In the genomic region with DNA sequence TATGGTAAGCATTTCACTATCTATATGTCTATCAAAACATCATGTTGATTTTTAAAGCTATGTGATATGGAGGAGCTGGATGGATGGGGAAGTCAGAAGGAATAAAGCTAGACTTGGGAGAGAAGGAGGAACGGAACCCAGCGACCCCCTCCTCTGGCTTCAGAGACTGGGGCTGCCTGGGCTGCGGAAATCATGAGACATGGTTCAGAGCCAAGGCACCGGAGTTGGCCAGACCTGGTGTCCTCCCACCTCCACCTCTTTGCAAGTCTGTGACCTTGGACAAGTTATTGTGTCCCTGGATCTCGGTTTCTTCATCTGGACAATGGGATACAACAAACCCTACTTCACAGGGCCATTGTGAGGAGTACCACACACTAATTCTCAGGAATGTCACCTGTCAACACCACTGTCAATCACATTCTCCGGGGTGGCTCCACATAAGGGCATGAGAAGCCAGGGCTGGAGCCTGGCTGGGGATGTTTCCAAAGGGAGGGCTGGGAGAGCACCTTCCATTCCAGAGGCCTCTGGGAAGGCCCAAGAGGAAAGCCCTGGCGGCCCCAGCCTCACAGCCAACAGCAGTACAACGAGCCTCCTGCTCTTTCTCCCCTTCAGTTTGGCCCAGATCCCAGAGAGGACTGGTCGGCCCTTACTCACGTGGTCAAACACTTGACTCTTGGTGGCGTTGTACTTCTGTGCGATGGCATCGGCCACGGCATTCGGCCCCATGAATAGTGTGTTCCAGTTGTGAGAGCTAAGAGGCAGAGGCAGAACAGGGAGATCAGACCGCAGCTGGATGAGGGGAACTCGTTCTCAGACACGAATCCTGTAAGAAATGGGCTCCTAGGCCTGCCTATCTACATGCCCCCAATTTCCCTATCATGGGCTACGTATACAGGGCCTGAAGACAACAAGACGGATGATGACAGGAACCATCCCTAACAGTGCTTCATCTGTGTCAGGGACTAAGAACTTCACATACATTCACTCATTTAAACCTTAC, we compare ENCODE assay signal across 26 cellular contexts. TPM values are rescaled to one million over a fixed set of nuclear protein-coding genes. Genes with fewer than 3 reads are reported as not detected.
DNase-seq lines count a peak whose midpoint lies in the region; ATAC-seq, FAIRE-seq and TF ChIP-seq lines count a peak whose summit lies in the region.
"Had no signal": no experiment of that assay in that cellular context is flagged by ENCODE, and none has a peak within 500 bp of the region (broad histone marks: within the 10 kb centered on the region; RNA-seq: fewer than 3 reads in every experiment).

No MANE protein-coding gene starts in this region.

- peak; percentile 18 for FAIRE-seq in bronchial epithelial cell (lab: Jason Lieb, UNC)
- FAIRE-seq: A204.1, GM12878, GM12892, GM18507 had no signal

- no peaks in the 10 kb centered on the region for H3K79me2 ChIP-seq in osteoblast (ENCODE audit: insufficient read depth, low read length)

- no peak overlapping the region for H3K4me3 Mint-ChIP-seq in natural killer cell treated with Interleukin-12 subunit alpha and Interleukin-12 subunit beta and Interleukin-15 and Interleukin-18, amount 100 ng/mL, for 72 hours
- H3K4me3 Mint-ChIP-seq in natural killer cell: no peak overlapping the region
- H3K4me3 Mint-ChIP-seq: CD4-positive, CD25-positive, alpha-beta regulatory T cell; CD8-positive, alpha-beta memory T cell had no signal

- no peaks in the 10 kb centered on the region for H3K4me1 Mint-ChIP-seq in natural killer cell treated with Interleukin-12 subunit alpha and Interleukin-12 subunit beta and Interleukin-15 and Interleukin-18, amount 100 ng/mL, for 72 hours (ENCODE audit: low read depth in 2 of 2)
- H3K4me1 Mint-ChIP-seq in natural killer cell: no peaks in the 10 kb centered on the region
- H3K4me1 Mint-ChIP-seq: CD4-positive, alpha-beta memory T cell; CD8-positive, alpha-beta memory T cell had no signal

- no peak for TF ChIP-seq CTCF in natural killer cell (IDR thresholded peaks at IDR 0.05)
- TF ChIP-seq CTCF in bronchial epithelial cell (IDR thresholded peaks at IDR 0.05; ENCODE audit: insufficient read depth, low read length, severe bottlenecking): no peak
- no peak for TF ChIP-seq CTCF in osteoblast (IDR thresholded peaks at IDR 0.05; ENCODE audit: extremely low read depth, low read depth, low read length)

- peaks cover 20% of the 10 kb centered on the region for H3K36me3 ChIP-seq in bronchial epithelial cell (ENCODE audit: control insufficient read depth, insufficient read depth, low read length)
- H3K36me3 ChIP-seq in osteoblast (ENCODE audit: insufficient read depth, low read length): peaks cover 56% of the 10 kb centered on the region

- no peaks in the 10 kb centered on the region for H3K27me3 Mint-ChIP-seq in natural killer cell treated with Interleukin-12 subunit alpha and Interleukin-12 subunit beta and Interleukin-15 and Interleukin-18, amount 100 ng/mL, for 72 hours
- H3K27me3 Mint-ChIP-seq in natural killer cell (ENCODE audit: low read depth in 2 of 2): no peaks in the 10 kb centered on the region
- H3K27me3 Mint-ChIP-seq: CD4-positive, alpha-beta memory T cell; CD4-positive, CD25-positive, alpha-beta regulatory T cell; CD8-positive, alpha-beta memory T cell had no signal

- H3K27me3 ChIP-seq in bronchial epithelial cell (ENCODE audit: control insufficient read depth, insufficient read depth, low read length) (no peaks in the 10 kb centered on the region), osteoblast (ENCODE audit: insufficient read depth, low read length) (no peaks in the 10 kb centered on the region)
- H3K27me3 ChIP-seq: BE2C, BLaER1 had no signal

- H3K4me1 ChIP-seq in osteoblast (ENCODE audit: insufficient read depth, low read length): no peaks in the 10 kb centered on the region
- H3K4me1 ChIP-seq: BE2C had no signal

- H3K36me3 Mint-ChIP-seq in natural killer cell treated with Interleukin-12 subunit alpha and Interleukin-12 subunit beta and Interleukin-15 and Interleukin-18, amount 100 ng/mL, for 72 hours: peaks cover 10% of the 10 kb centered on the region
- peaks cover 17% of the 10 kb centered on the region for H3K36me3 Mint-ChIP-seq in natural killer cell

- intact Hi-C loops in natural killer cell (cut with micrococcal nuclease): no loop called here

- no peak overlapping the region for H3K27ac Mint-ChIP-seq in natural killer cell treated with Interleukin-12 subunit alpha and Interleukin-12 subunit beta and Interleukin-15 and Interleukin-18, amount 100 ng/mL, for 72 hours
- H3K27ac Mint-ChIP-seq in natural killer cell: no peak overlapping the region
- H3K27ac Mint-ChIP-seq: CD8-positive, alpha-beta memory T cell had no signal

- no peak overlapping the region for H2AFZ ChIP-seq in osteoblast (ENCODE audit: low read length)

- ATAC-seq in natural killer cell treated with Interleukin-12 subunit alpha and Interleukin-12 subunit beta and Interleukin-15 and Interleukin-18, amount 100 ng/mL, for 72 hours: no peak
- ATAC-seq in natural killer cell (no peak), HG03025 (IDR thresholded peaks at IDR 0.05; ENCODE audit: low FRiP score, unreplicated experiment) (no peak)
- ATAC-seq: GM12878 had no signal

- H4K20me1 ChIP-seq in osteoblast (ENCODE audit: insufficient read depth, low read length): no peaks in the 10 kb centered on the region
- H4K20me1 ChIP-seq: BLaER1 had no signal

- H3K4me2 ChIP-seq in osteoblast (ENCODE audit: insufficient read depth, low read length): no peak overlapping the region
- H3K4me2 ChIP-seq: BLaER1 had no signal

- H3K4me3 ChIP-seq in bronchial epithelial cell (ENCODE audit: low read depth, low read length) (no peak overlapping the region), osteoblast (ENCODE audit: insufficient read depth, low read length) (no peak overlapping the region)
- H3K4me3 ChIP-seq: BLaER1, GM12878 had no signal

- peak; percentile 55 for DNase-seq in natural killer cell treated with Interleukin-12 subunit alpha and Interleukin-12 subunit beta and Interleukin-15 and Interleukin-18, amount 100 ng/mL, for 72 hours (ENCODE audit: low spot score)
- DNase-seq in natural killer cell: no peak
- DNase-seq in bronchial epithelial cell (ENCODE audit: low read depth): no peak
- peak; percentile 56 for DNase-seq in osteoblast (ENCODE audit: insufficient read length, low spot score, missing footprints)
- DNase-seq in kidney tubule cell (ENCODE audit: low spot score): no peak
- DNase-seq: 8988T; ACHN; BE2C; C1 segment of cervical spinal cord; CD4-positive, alpha-beta memory T cell; CD4-positive, CD25-positive, alpha-beta regulatory T cell; CD8-positive, alpha-beta memory T cell; COR-L47; DMS 273 treated with DMSO at 0.1 percent for 48 hours; DMS153; DMS53; DMS79; DND-41; EL; GDM1 had no signal

- no peaks in the 10 kb centered on the region for H3K9me3 Mint-ChIP-seq in natural killer cell treated with Interleukin-12 subunit alpha and Interleukin-12 subunit beta and Interleukin-15 and Interleukin-18, amount 100 ng/mL, for 72 hours
- no peaks in the 10 kb centered on the region for H3K9me3 Mint-ChIP-seq in natural killer cell
- H3K9me3 Mint-ChIP-seq: CD4-positive, alpha-beta memory T cell; CD4-positive, CD25-positive, alpha-beta regulatory T cell; CD8-positive, alpha-beta memory T cell had no signal

- H3K9me3 ChIP-seq in osteoblast (ENCODE audit: low read depth, low read length): no peaks in the 10 kb centered on the region
- H3K9me3 ChIP-seq: BE2C, BLaER1 had no signal

- no peak overlapping the region for H3K27ac ChIP-seq in osteoblast (ENCODE audit: low read depth, low read length)
- H3K27ac ChIP-seq: BLaER1 had no signal

RNA-seq across cellular contexts. Expression of gene RBM19, which starts 20.7 kb away (rescaled TPM):
- total RNA-seq in natural killer cell treated with Interleukin-12 subunit alpha and Interleukin-12 subunit beta and Interleukin-15 and Interleukin-18, amount 100 ng/mL, for 72 hours: 10 to 100 TPM; 46.9 to 77.8 TPM
- 10 to 100 TPM; 49.9 to 70.6 (median 60.9) TPM for total RNA-seq in natural killer cell
- 14.0 and 19.0 TPM in 2 replicates for total RNA-seq in bronchial epithelial cell
- 21.2 and 27.5 TPM in 2 replicates for total RNA-seq in osteoblast

Comparison
In these comparisons a context has a peak if more than half of its experiments do, and no peak if none do; other contexts are left out.
1. DNase-seq: peak in natural killer cell treated with Interleukin-12 subunit alpha and Interleukin-12 subunit beta and Interleukin-15 and Interleukin-18, amount 100 ng/mL, for 72 hours (single experiment) and osteoblast (single experiment); none in natural killer cell (single experiment), bronchial epithelial cell (single experiment) and kidney tubule cell (single experiment).